Comparison of ENCODE assay signal across 1 cellular context in the genomic region with DNA sequence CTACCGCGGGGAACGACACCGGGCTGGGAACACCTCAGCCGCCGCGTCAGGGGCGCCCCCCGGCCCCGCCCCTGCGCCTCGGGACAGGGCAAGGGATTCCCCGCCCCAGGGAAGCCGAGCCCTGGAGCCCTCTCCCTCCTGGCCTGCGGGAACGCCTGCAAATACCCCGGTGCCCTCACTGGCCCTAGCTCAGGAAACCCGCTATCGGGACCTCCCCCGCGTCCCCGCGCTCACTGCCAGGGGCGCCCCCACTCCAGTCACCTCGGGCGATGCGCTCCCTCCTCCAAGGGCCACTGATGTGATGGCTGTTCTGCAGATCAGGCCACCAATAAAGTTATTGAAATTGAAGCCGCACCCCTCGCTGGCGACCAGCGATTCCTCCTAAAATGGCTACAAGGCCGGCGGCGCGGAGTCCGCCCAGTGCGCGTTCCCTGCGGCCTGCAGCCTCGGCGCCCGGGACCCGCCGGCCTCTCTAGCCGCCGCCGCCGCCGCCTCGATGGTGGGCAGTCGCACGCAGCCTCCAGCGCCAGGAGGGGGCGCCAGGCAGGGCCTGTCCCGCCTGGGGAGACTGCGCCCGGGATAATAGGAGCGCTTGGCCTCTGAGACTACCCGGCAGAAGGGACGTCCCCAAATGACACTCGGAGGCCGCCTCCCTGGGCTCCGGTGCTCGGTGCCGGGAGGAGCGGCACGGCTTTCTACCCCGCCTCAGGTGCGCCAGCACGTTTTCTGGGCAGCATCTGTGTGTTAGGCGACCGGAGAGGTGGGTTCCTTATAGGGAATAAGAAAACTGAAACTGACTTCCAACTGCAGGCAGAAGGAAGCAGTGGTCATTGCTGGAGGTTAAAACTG.
TF ChIP-seq lines count a peak whose summit lies in the region.

A gene with protein sequence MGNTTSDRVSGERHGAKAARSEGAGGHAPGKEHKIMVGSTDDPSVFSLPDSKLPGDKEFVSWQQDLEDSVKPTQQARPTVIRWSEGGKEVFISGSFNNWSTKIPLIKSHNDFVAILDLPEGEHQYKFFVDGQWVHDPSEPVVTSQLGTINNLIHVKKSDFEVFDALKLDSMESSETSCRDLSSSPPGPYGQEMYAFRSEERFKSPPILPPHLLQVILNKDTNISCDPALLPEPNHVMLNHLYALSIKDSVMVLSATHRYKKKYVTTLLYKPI (minus strand): TSS at position 303 of the 849 bp plus-strand sequence. CDS start 326 bp downstream, outside the sequence.

TF ChIP-seq in HepG2, 621 proteins besides CTCF, POLR2A, EP300 and RAD21 (continued from another document and continues in another):
- TF ChIP-seq, protein P1, sequence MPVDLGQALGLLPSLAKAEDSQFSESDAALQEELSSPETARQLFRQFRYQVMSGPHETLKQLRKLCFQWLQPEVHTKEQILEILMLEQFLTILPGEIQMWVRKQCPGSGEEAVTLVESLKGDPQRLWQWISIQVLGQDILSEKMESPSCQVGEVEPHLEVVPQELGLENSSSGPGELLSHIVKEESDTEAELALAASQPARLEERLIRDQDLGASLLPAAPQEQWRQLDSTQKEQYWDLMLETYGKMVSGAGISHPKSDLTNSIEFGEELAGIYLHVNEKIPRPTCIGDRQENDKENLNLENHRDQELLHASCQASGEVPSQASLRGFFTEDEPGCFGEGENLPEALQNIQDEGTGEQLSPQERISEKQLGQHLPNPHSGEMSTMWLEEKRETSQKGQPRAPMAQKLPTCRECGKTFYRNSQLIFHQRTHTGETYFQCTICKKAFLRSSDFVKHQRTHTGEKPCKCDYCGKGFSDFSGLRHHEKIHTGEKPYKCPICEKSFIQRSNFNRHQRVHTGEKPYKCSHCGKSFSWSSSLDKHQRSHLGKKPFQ (CRISPR knock-in tag; IDR thresholded peaks at IDR 0.05; ENCODE audit: insufficient replicate concordance): peak; percentile 78
- TF ChIP-seq SP140L (CRISPR knock-in tag; IDR thresholded peaks at IDR 0.05; ENCODE audit: borderline replicate concordance) (no peak; the same call in 1 of the 2 replicates), ZNF446 (CRISPR knock-in tag; IDR thresholded peaks at IDR 0.05) (0 out of 2 replicates have a peak, but pooled peaks have one; percentile 66), ZNF12 (CRISPR knock-in tag; IDR thresholded peaks at IDR 0.05) (no peak; the same call in 1 of the 2 replicates), NCOA1 (CRISPR knock-in tag; IDR thresholded peaks at IDR 0.05) (0 out of 2 replicates have a peak, but pooled peaks have one; percentile 63), NFKBIZ (CRISPR knock-in tag; IDR thresholded peaks at IDR 0.05) (no peak; the same call in 1 of the 2 replicates), POGZ (CRISPR knock-in tag; IDR thresholded peaks at IDR 0.05) (peak; percentile 80), ZSCAN31 (CRISPR knock-in tag; IDR thresholded peaks at IDR 0.05; ENCODE audit: low read depth) (peak; percentile 74), SP1 (IDR thresholded peaks at IDR 0.05) (no peak), SP1 (CRISPR knock-in tag; IDR thresholded peaks at IDR 0.05) (peak; percentile 81; the same call in 1 of the 2 replicates), FOSL1 (CRISPR knock-in tag; IDR thresholded peaks at IDR 0.05; ENCODE audit: borderline replicate concordance) (0 out of 2 replicates have a peak, but pooled peaks have one; percentile 0), ZNF333 (CRISPR knock-in tag; IDR thresholded peaks at IDR 0.05; ENCODE audit: borderline replicate concordance) (peak; percentile 88), NFE2L1 (CRISPR knock-in tag; IDR thresholded peaks at IDR 0.05; ENCODE audit: borderline replicate concordance) (no peak), ZNF225 (CRISPR knock-in tag; IDR thresholded peaks at IDR 0.05) (peak; percentile 30; the same call in 1 of the 2 replicates), RBAK (CRISPR knock-in tag; IDR thresholded peaks at IDR 0.05) (no peak), ZSCAN25 (CRISPR knock-in tag; IDR thresholded peaks at IDR 0.05) (peak; percentile 23; the same call in 1 of the 2 replicates), ZNF616 (CRISPR knock-in tag; IDR thresholded peaks at IDR 0.05; ENCODE audit: low read depth) (peak; percentile 69; the same call in 1 of the 2 replicates), ZFY (CRISPR knock-in tag; IDR thresholded peaks at IDR 0.05) (peak; percentile 90), HMG20B (CRISPR knock-in tag; conservative IDR thresholded peaks at IDR 0.05) (peak; percentile 73), ZBTB20 (CRISPR knock-in tag; IDR thresholded peaks at IDR 0.05; ENCODE audit: borderline replicate concordance, low read depth) (peak; percentile 59; the same call in 1 of the 2 replicates), PAWR (CRISPR knock-in tag; IDR thresholded peaks at IDR 0.05; ENCODE audit: borderline replicate concordance) (0 out of 2 replicates have a peak, but pooled peaks have one; percentile 31), PITX1 (CRISPR knock-in tag; IDR thresholded peaks at IDR 0.05) (peak; percentile 51; the same call in 1 of the 2 replicates), NFYB (CRISPR knock-in tag; IDR thresholded peaks at IDR 0.05) (no peak), CBFB (CRISPR knock-in tag; IDR thresholded peaks at IDR 0.05) (peak; percentile 86), FOXP1 (IDR thresholded peaks at IDR 0.05) (no peak), FOXP1 (CRISPR knock-in tag; IDR thresholded peaks at IDR 0.05) (no peak), SMARCE1 (IDR thresholded peaks at IDR 0.05; ENCODE audit: borderline replicate concordance) (no peak), ZNF235 (CRISPR knock-in tag; IDR thresholded peaks at IDR 0.05; ENCODE audit: borderline replicate concordance) (peak; percentile 89; the same call in 1 of the 2 replicates), HNRNPH1 (optimal IDR thresholded peaks at IDR 0.05; ENCODE audit: low read depth, low read length) (no peak), ZNF563 (CRISPR knock-in tag; IDR thresholded peaks at IDR 0.05) (peak; percentile 93), BCL6 (CRISPR knock-in tag; IDR thresholded peaks at IDR 0.05) (peak; percentile 32), ZNF335 (CRISPR knock-in tag; IDR thresholded peaks at IDR 0.05) (peak; percentile 15; the same call in 1 of the 2 replicates)
- TF ChIP-seq, protein P2, sequence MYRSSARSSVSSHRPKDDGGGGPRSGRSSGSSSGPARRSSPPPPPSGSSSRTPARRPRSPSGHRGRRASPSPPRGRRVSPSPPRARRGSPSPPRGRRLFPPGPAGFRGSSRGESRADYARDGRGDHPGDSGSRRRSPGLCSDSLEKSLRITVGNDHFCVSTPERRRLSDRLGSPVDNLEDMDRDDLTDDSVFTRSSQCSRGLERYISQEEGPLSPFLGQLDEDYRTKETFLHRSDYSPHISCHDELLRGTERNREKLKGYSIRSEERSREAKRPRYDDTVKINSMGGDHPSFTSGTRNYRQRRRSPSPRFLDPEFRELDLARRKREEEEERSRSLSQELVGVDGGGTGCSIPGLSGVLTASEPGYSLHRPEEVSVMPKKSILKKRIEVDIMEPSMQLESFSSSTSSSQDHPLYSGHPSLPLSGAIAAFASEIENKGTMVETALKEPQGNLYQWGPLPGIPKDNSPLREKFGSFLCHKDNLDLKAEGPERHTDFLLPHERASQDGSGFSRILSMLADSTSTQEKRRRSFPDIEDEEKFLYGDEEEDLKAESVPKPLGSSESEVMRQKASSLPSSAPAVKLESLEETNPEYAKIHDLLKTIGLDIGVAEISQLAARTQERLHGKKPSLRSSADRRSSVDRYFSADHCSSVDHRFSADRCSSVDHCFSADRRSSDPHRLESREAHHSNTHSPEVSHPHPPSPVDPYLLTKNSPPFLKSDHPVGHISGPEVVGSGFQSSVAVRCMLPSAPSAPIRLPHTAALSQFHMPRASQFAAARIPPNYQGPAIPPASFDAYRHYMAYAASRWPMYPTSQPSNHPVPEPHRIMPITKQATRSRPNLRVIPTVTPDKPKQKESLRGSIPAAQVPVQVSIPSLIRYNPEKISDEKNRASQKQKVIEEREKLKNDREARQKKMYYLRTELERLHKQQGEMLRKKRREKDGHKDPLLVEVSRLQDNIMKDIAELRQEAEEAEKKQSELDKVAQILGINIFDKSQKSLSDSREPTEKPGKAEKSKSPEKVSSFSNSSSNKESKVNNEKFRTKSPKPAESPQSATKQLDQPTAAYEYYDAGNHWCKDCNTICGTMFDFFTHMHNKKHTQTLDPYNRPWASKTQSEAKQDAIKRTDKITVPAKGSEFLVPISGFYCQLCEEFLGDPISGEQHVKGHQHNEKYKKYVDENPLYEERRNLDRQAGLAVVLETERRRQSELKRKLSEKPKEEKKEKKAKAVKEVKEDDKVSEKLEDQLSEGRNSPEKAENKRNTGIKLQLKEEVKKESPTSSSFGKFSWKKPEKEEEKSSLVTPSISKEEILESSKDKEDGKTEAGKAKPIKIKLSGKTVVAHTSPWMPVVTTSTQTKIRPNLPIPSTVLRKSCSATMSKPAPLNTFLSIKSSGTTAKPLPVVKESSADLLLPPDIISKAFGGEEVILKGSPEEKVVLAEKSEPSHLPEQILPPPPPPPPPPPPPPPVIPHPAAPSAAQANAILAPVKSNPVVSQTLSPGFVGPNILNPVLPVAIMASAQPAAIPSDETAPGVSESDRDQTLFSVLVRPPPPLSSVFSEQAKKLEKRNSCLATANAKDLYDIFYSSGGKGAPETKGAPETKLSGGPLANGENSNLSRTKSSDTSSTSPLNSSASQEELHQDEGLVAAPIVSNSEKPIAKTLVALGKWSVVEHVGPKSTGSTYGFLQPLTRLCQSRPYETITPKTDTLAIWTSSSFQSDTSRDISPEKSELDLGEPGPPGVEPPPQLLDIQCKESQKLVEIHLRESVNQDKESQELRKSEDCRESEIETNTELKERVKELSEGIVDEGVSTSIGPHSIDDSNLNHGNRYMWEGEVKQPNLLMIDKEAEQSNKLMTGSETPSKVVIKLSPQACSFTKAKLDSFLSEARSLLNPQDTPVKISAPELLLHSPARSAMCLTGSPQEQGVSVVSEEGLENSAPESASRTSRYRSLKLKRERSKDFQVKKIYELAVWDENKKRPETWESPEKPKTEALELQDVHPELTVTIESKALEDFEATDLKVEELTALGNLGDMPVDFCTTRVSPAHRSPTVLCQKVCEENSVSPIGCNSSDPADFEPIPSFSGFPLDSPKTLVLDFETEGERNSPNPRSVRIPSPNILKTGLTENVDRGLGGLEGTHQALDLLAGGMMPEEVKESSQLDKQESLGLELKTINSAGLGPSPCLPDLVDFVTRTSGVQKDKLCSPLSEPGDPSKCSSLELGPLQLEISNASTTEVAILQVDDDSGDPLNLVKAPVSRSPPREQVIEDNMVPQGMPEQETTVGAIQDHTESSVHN (CRISPR knock-in tag; IDR thresholded peaks at IDR 0.05): 0 out of 2 replicates have a peak, but pooled peaks have one; percentile 16
- TF ChIP-seq, protein P3, sequence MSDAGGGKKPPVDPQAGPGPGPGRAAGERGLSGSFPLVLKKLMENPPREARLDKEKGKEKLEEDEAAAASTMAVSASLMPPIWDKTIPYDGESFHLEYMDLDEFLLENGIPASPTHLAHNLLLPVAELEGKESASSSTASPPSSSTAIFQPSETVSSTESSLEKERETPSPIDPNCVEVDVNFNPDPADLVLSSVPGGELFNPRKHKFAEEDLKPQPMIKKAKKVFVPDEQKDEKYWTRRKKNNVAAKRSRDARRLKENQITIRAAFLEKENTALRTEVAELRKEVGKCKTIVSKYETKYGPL (CRISPR knock-in tag; IDR thresholded peaks at IDR 0.05): 0 out of 2 replicates have a peak, but pooled peaks have one; percentile 27
- TF ChIP-seq, protein P4, sequence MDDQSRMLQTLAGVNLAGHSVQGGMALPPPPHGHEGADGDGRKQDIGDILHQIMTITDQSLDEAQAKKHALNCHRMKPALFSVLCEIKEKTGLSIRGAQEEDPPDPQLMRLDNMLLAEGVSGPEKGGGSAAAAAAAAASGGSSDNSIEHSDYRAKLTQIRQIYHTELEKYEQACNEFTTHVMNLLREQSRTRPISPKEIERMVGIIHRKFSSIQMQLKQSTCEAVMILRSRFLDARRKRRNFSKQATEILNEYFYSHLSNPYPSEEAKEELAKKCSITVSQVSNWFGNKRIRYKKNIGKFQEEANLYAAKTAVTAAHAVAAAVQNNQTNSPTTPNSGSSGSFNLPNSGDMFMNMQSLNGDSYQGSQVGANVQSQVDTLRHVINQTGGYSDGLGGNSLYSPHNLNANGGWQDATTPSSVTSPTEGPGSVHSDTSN (CRISPR knock-in tag; IDR thresholded peaks at IDR 0.05; ENCODE audit: borderline replicate concordance): no peak; the same call in 1 of the 2 replicates
- TF ChIP-seq, protein P5, sequence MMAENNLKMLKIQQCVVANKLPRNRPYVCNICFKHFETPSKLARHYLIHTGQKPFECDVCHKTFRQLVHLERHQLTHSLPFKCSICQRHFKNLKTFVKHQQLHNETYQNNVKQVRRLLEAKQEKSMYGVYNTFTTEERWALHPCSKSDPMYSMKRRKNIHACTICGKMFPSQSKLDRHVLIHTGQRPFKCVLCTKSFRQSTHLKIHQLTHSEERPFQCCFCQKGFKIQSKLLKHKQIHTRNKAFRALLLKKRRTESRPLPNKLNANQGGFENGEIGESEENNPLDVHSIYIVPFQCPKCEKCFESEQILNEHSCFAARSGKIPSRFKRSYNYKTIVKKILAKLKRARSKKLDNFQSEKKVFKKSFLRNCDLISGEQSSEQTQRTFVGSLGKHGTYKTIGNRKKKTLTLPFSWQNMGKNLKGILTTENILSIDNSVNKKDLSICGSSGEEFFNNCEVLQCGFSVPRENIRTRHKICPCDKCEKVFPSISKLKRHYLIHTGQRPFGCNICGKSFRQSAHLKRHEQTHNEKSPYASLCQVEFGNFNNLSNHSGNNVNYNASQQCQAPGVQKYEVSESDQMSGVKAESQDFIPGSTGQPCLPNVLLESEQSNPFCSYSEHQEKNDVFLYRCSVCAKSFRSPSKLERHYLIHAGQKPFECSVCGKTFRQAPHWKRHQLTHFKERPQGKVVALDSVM (CRISPR knock-in tag; IDR thresholded peaks at IDR 0.05): peak; percentile 58
- TF ChIP-seq, protein P6, sequence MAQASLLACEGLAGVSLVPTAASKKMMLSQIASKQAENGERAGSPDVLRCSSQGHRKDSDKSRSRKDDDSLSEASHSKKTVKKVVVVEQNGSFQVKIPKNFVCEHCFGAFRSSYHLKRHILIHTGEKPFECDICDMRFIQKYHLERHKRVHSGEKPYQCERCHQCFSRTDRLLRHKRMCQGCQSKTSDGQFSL (CRISPR knock-in tag; IDR thresholded peaks at IDR 0.05): peak; percentile 24; the same call in 1 of the 2 replicates
- TF ChIP-seq, protein P7, sequence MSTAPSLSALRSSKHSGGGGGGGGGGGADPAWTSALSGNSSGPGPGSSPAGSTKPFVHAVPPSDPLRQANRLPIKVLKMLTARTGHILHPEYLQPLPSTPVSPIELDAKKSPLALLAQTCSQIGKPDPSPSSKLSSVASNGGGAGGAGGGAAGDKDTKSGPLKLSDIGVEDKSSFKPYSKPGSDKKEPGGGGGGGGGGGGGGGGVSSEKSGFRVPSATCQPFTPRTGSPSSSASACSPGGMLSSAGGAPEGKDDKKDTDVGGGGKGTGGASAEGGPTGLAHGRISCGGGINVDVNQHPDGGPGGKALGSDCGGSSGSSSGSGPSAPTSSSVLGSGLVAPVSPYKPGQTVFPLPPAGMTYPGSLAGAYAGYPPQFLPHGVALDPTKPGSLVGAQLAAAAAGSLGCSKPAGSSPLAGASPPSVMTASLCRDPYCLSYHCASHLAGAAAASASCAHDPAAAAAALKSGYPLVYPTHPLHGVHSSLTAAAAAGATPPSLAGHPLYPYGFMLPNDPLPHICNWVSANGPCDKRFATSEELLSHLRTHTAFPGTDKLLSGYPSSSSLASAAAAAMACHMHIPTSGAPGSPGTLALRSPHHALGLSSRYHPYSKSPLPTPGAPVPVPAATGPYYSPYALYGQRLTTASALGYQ (CRISPR knock-in tag; IDR thresholded peaks at IDR 0.05): peak; percentile 72; the same call in 1 of the 2 replicates
- TF ChIP-seq, protein P8, sequence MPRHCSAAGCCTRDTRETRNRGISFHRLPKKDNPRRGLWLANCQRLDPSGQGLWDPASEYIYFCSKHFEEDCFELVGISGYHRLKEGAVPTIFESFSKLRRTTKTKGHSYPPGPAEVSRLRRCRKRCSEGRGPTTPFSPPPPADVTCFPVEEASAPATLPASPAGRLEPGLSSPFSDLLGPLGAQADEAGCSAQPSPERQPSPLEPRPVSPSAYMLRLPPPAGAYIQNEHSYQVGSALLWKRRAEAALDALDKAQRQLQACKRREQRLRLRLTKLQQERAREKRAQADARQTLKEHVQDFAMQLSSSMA (CRISPR knock-in tag; IDR thresholded peaks at IDR 0.05): 0 out of 2 replicates have a peak, but pooled peaks have one; percentile 38
